1 cellular context compared by ENCODE assay signal in genomic region chr6:37331047-37331446, GRCh38.
TF ChIP-seq lines count a peak whose summit lies in the region.

No MANE protein-coding gene starts in this region.

TF ChIP-seq in HepG2, 621 proteins besides CTCF, POLR2A, EP300 and RAD21 (continued from another document):
- TF ChIP-seq IRF1 (CRISPR knock-in tag; IDR thresholded peaks at IDR 0.05; ENCODE audit: low read depth) (no peak), ZNF468 (CRISPR knock-in tag; IDR thresholded peaks at IDR 0.05) (no peak), ZIK1 (CRISPR knock-in tag; IDR thresholded peaks at IDR 0.05; ENCODE audit: borderline replicate concordance, low read depth) (no peak), RERE (CRISPR knock-in tag; IDR thresholded peaks at IDR 0.05; ENCODE audit: low read depth) (no peak), ERF (CRISPR knock-in tag; IDR thresholded peaks at IDR 0.05) (no peak), RBAK (CRISPR knock-in tag; IDR thresholded peaks at IDR 0.05) (no peak)
